In the genomic region with DNA sequence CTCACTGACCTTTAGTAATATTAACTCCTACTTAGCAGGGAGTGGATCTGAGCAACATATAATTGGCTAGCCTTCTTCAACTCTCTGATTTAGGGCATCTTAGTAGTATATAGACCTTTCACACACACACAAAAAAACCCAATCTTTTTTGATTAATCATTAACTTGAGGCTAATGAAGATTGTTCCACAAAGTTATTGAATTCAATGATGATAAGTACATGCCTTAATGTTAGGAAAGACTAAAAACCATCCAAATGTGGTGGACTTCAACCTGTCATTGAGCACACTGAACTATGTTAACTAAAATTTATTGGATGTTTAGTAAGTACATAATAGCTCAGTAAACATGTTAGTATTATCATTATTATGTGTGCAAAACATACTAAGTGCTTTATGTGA, we compare ENCODE assay signal across 28 cellular contexts.
"Had no signal": no experiment of that assay in that cellular context is flagged by ENCODE, and none has a peak within 500 bp of the region (broad histone marks: within the 10 kb centered on the region; RNA-seq: fewer than 3 reads in every experiment).

No MANE protein-coding gene starts in this region.

- H3K27ac ChIP-seq: colonic mucosa, coronary artery, dorsolateral prefrontal cortex, epithelial cell of prostate, esophagus muscularis mucosa, esophagus squamous epithelium, foreskin keratinocyte, gastrocnemius medialis, gastroesophageal sphincter, heart left ventricle, heart right ventricle had no signal

- FAIRE-seq: colon, endometrium, endothelial cell of umbilical vein, frontal cortex had no signal

- H3K36me3 ChIP-seq: colonic mucosa, esophagus muscularis mucosa, esophagus squamous epithelium, gastrocnemius medialis, gastroesophageal sphincter, heart left ventricle, heart right ventricle had no signal

- H3K27me3 ChIP-seq: colonic mucosa, dorsolateral prefrontal cortex, esophagus muscularis mucosa, esophagus squamous epithelium, foreskin keratinocyte, gastrocnemius medialis, gastroesophageal sphincter, heart left ventricle, heart right ventricle had no signal

- ATAC-seq: effector memory CD8-positive, alpha-beta T cell; esophagus mucosa; foreskin keratinocyte; gastrocnemius medialis; gastroesophageal sphincter; heart left ventricle; heart right ventricle had no signal

- H3K9me3 ChIP-seq: colonic mucosa, esophagus muscularis mucosa, esophagus squamous epithelium, gastrocnemius medialis, gastroesophageal sphincter, heart left ventricle, heart right ventricle had no signal

- H3K4me1 ChIP-seq: colonic mucosa, esophagus muscularis mucosa, esophagus squamous epithelium, foreskin keratinocyte, gastrocnemius medialis, gastroesophageal sphincter, heart left ventricle, heart right ventricle had no signal

- DNase-seq: colonic mucosa; cortex of kidney; dermis blood vessel endothelial cell; dorsolateral prefrontal cortex; effector CD4-positive, alpha-beta T cell; effector CD8-positive, alpha-beta T cell; effector memory CD4-positive, alpha-beta T cell; effector memory CD8-positive, alpha-beta T cell; endodermal cell; erythroblast; esophagus squamous epithelium; foreskin fibroblast; foreskin keratinocyte; foreskin melanocyte; gastrocnemius medialis; glutamatergic neuron; head of caudate nucleus; heart left ventricle; heart right ventricle had no signal

- H3K4me3 ChIP-seq: colonic mucosa, coronary artery, dorsolateral prefrontal cortex, esophagus muscularis mucosa, esophagus squamous epithelium, gastrocnemius medialis, gastroesophageal sphincter, heart left ventricle, heart right ventricle had no signal
